Comparison of ENCODE assay signal across 1 cellular context in the genomic region with DNA sequence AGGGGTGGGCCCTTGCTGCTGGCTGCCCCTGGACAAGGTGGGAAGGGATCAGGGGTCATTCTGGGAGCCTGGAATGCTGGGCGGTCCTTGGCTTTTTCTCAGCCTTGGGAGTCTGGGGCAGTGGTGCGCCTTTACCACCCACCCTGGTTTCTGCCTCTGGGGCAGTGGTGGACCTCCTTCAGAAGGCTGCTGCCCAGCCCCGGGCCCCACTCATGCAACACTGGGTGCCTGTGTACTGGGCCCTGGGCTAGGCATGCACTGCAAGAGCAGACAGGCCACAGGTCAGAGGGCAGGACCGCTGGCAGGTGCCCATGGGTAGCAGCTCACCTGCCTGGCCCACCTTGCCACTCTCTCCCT.
TF ChIP-seq lines count a peak whose summit lies in the region.

No MANE protein-coding gene starts in this region.

TF ChIP-seq in HepG2, 621 proteins besides CTCF, POLR2A, EP300 and RAD21:
- 0 out of 2 replicates have a peak, but pooled peaks have one; percentile 7 for TF ChIP-seq GABPB1 (CRISPR knock-in tag; IDR thresholded peaks at IDR 0.05)
- no peak for TF ChIP-seq ZBTB8A (CRISPR knock-in tag; IDR thresholded peaks at IDR 0.05; ENCODE audit: borderline replicate concordance, low read depth)
- TF ChIP-seq, protein P1, sequence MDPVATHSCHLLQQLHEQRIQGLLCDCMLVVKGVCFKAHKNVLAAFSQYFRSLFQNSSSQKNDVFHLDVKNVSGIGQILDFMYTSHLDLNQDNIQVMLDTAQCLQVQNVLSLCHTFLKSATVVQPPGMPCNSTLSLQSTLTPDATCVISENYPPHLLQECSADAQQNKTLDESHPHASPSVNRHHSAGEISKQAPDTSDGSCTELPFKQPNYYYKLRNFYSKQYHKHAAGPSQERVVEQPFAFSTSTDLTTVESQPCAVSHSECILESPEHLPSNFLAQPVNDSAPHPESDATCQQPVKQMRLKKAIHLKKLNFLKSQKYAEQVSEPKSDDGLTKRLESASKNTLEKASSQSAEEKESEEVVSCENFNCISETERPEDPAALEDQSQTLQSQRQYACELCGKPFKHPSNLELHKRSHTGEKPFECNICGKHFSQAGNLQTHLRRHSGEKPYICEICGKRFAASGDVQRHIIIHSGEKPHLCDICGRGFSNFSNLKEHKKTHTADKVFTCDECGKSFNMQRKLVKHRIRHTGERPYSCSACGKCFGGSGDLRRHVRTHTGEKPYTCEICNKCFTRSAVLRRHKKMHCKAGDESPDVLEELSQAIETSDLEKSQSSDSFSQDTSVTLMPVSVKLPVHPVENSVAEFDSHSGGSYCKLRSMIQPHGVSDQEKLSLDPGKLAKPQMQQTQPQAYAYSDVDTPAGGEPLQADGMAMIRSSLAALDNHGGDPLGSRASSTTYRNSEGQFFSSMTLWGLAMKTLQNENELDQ (CRISPR knock-in tag; IDR thresholded peaks at IDR 0.05; ENCODE audit: borderline replicate concordance): no peak
